16 cellular contexts compared by ENCODE assay signal in the genomic region with DNA sequence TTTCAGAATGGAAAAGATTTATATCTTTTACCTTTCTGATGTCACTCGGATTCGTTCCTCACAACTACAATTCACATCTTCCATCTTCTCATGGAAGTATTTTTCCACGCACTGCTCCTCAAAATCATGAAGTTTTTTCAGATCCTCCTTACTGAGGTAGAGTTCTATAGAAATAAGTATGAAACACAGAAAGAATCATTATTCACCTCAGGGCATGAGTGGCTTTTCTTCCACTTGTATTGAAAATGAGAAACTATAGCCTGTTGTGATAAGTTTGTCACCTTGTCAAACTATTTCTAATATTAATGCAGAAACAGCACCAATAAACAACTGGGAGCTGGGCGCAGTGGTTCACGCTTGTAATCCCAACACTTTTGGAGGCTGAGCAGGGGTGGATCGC.
DNase-seq lines count a peak whose midpoint lies in the region; ATAC-seq and TF ChIP-seq lines count a peak whose summit lies in the region.
"Had no signal": no experiment of that assay in that cellular context is flagged by ENCODE, and none has a peak within 500 bp of the region (broad histone marks: within the 10 kb centered on the region; RNA-seq: fewer than 3 reads in every experiment).

No MANE protein-coding gene starts in this region.

- ATAC-seq in activated T-cell treated with anti-CD3 and anti-CD28 coated beads, Interleukin-2, amount 50 U/mL, for 4 hours, result peak; percentile 30 to 51
- ATAC-seq in GM18907 (IDR thresholded peaks at IDR 0.05; ENCODE audit: unreplicated experiment), result peak; percentile 10
- ATAC-seq in GM19455 (IDR thresholded peaks at IDR 0.05; ENCODE audit: unreplicated experiment), result peak; percentile 4
- no peak for ATAC-seq in GM21381 (IDR thresholded peaks at IDR 0.05; ENCODE audit: unreplicated experiment)

- H3K27me3 Mint-ChIP-seq in activated T-cell treated with anti-CD3 and anti-CD28 coated beads, Interleukin-2, amount 50 U/mL, for 4 hours (ENCODE audit: low read depth), result peaks cover 19% of the 10 kb centered on the region

- no peaks in the 10 kb centered on the region for H3K79me2 ChIP-seq in OCI-LY3 (ENCODE audit: low read length)
- no peaks in the 10 kb centered on the region for H3K79me2 ChIP-seq in osteoblast (ENCODE audit: insufficient read depth, low read length)

- H3K36me3 ChIP-seq in OCI-LY3 (replicated peaks; ENCODE audit: low read depth, low read length), result no peaks in the 10 kb centered on the region
- no peaks in the 10 kb centered on the region for H3K36me3 ChIP-seq in osteoblast (ENCODE audit: insufficient read depth, low read length)
- H3K36me3 ChIP-seq: BE2C had no signal

- H3K27me3 ChIP-seq in OCI-LY3 (ENCODE audit: low read depth, low read length) (peaks cover 49% of the 10 kb centered on the region), osteoblast (ENCODE audit: insufficient read depth, low read length) (no peaks in the 10 kb centered on the region)
- H3K27me3 ChIP-seq: BE2C had no signal

- no peak overlapping the region for H2AFZ ChIP-seq in OCI-LY3 (ENCODE audit: low read depth, low read length)
- H2AFZ ChIP-seq in osteoblast (ENCODE audit: low read length), result no peak overlapping the region
- H2AFZ ChIP-seq: GM23338 had no signal

- no peaks in the 10 kb centered on the region for H4K20me1 ChIP-seq in OCI-LY3 (ENCODE audit: insufficient read depth, low read length)
- no peaks in the 10 kb centered on the region for H4K20me1 ChIP-seq in osteoblast (ENCODE audit: insufficient read depth, low read length)

- DNase-seq in activated T-cell treated with anti-CD3 and anti-CD28 coated beads, Interleukin-2, amount 50 U/mL, for 4 hours, result no peak
- no peak for DNase-seq in activated T-cell treated with anti-CD3 and anti-CD28 coated beads, Interleukin-2, amount 50 U/mL, for 48 hours
- DNase-seq in osteoblast (ENCODE audit: insufficient read length, low spot score, missing footprints), result no peak
- no peak for DNase-seq in GM19238 (ENCODE audit: insufficient read length, low spot score)
- DNase-seq: DMS79, IMR-90 had no signal

- H3K4me2 ChIP-seq in OCI-LY3 (ENCODE audit: low read length) (peak overlapping the region; percentile 79), osteoblast (ENCODE audit: insufficient read depth, low read length) (no peak overlapping the region)
- H3K4me2 ChIP-seq: GM23338 had no signal

- H3K4me3 ChIP-seq in OCI-LY3 (ENCODE audit: low read length), result peak overlapping the region; percentile 65
- no peak overlapping the region for H3K4me3 ChIP-seq in osteoblast (ENCODE audit: insufficient read depth, low read length)
- H3K4me3 ChIP-seq: GM12878, GM23338 had no signal

- H3K27ac ChIP-seq in OCI-LY3 (ENCODE audit: low read length) (0 out of 2 replicates have a peak overlapping the region, but pooled peaks have one; percentile 16), osteoblast (ENCODE audit: low read depth, low read length) (no peak overlapping the region)
- H3K27ac ChIP-seq: C4-2B had no signal

- H3K36me3 Mint-ChIP-seq in activated T-cell treated with anti-CD3 and anti-CD28 coated beads, Interleukin-2, amount 50 U/mL, for 4 hours (ENCODE audit: insufficient read depth), result no peaks in the 10 kb centered on the region
- H3K36me3 Mint-ChIP-seq: CD4-positive, alpha-beta memory T cell had no signal

- no peak overlapping the region for H3K9ac ChIP-seq in OCI-LY3 (ENCODE audit: low read length)

- H3K4me1 Mint-ChIP-seq in activated T-cell treated with anti-CD3 and anti-CD28 coated beads, Interleukin-2, amount 50 U/mL, for 4 hours (ENCODE audit: low read depth), result peaks cover 16% of the 10 kb centered on the region

- H3K9me3 ChIP-seq in OCI-LY3 (ENCODE audit: insufficient read depth, low read length) (no peaks in the 10 kb centered on the region), osteoblast (ENCODE audit: low read depth, low read length) (no peaks in the 10 kb centered on the region)
- H3K9me3 ChIP-seq: A549, BE2C had no signal

- no peak overlapping the region for H3K4me3 Mint-ChIP-seq in activated T-cell treated with anti-CD3 and anti-CD28 coated beads, Interleukin-2, amount 50 U/mL, for 4 hours
- H3K4me3 Mint-ChIP-seq: CD4-positive, alpha-beta memory T cell; GM23338 had no signal

- no peaks in the 10 kb centered on the region for H3K9me3 Mint-ChIP-seq in activated T-cell treated with anti-CD3 and anti-CD28 coated beads, Interleukin-2, amount 50 U/mL, for 4 hours
- H3K9me3 Mint-ChIP-seq: CD4-positive, alpha-beta memory T cell; GM23338 had no signal

- H3K4me1 ChIP-seq in OCI-LY3 (ENCODE audit: low read length) (peaks cover 27% of the 10 kb centered on the region), osteoblast (ENCODE audit: insufficient read depth, low read length) (no peaks in the 10 kb centered on the region)
- H3K4me1 ChIP-seq: A549, BE2C had no signal

- TF ChIP-seq CTCF in OCI-LY3 (IDR thresholded peaks at IDR 0.05; ENCODE audit: low read depth, low read length) (no peak), osteoblast (IDR thresholded peaks at IDR 0.05; ENCODE audit: extremely low read depth, low read depth, low read length) (no peak)
